22 cellular contexts compared by ENCODE assay signal in the genomic region with DNA sequence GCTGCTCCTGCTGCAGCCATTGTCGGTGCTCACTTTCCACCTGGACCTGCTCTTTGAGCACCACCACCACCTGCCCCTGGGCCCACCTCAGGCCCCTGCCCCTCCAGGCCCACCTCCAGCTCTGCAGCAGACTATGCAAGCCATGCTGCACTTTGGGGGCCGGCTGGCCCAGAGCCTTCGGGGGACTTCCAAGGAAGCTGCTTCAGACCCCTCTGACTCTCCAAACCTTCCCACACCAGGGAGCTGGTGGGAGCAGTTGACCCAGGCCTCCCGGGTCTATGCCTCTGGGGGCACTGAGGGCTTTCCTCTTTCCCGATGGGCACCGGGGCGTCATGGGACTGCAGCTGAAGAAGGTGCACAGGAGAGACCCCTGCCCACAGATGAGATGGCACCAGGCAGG. TPM values are rescaled to one million over a fixed set of nuclear protein-coding genes. Genes with fewer than 3 reads are reported as not detected.
DNase-seq lines count a peak whose midpoint lies in the region; ATAC-seq and TF ChIP-seq lines count a peak whose summit lies in the region.
"Had no signal": no experiment of that assay in that cellular context is flagged by ENCODE, and none has a peak within 500 bp of the region (broad histone marks: within the 10 kb centered on the region; RNA-seq: fewer than 3 reads in every experiment).

No MANE protein-coding gene starts in this region.

- intact Hi-C loops in Caco-2 (cut with micrococcal nuclease; ENCODE audit: unreplicated experiment): loop anchor here (10.0 kb wide), 1 partner anchor 268 kb away; no protein-coding TSS in a partner anchor
- intact Hi-C loops in naive thymus-derived CD4-positive, alpha-beta T cell (cut with micrococcal nuclease): loop anchor here (10.0 kb wide), 2 partner anchors 352 to 588 kb away; a partner anchor contains a TSS

- no peak overlapping the region for H3K27ac Mint-ChIP-seq in Caco-2 (ENCODE audit: unreplicated experiment)
- H3K27ac Mint-ChIP-seq in naive thymus-derived CD4-positive, alpha-beta T cell: peak overlapping the region in 6 of 9 donors; percentile 16 to 87 (median 37)
- H3K27ac Mint-ChIP-seq: activated T-cell treated with anti-CD3 and anti-CD28 coated beads, Interleukin-2, amount 50 U/mL, for 72 hours; dendritic cell treated with granulocyte-macrophage colony-stimulating factor and Interleukin-4, amounts not matched to agents 40 ng/mL and 50 ng/mL, for 4 days had no signal

- peak overlapping the region; percentile 94 for H3K4me3 Mint-ChIP-seq in Caco-2 (ENCODE audit: unreplicated experiment)
- no peak overlapping the region for H3K4me3 Mint-ChIP-seq in naive thymus-derived CD4-positive, alpha-beta T cell

- no peaks in the 10 kb centered on the region for H3K27me3 Mint-ChIP-seq in Caco-2 (ENCODE audit: insufficient read depth, unreplicated experiment)
- no peaks in the 10 kb centered on the region for H3K27me3 Mint-ChIP-seq in naive thymus-derived CD4-positive, alpha-beta T cell
- H3K27me3 Mint-ChIP-seq: activated CD4-positive, alpha-beta memory T cell treated with anti-CD3 and anti-CD28 coated beads for 36 hours; naive thymus-derived CD8-positive, alpha-beta T cell had no signal

- H3K4me1 ChIP-seq in Caco-2 (peaks cover 11% of the 10 kb centered on the region), Loucy (ENCODE audit: insufficient read depth, low read length, poor library complexity, severe bottlenecking) (peaks cover 26% of the 10 kb centered on the region)
- H3K4me1 ChIP-seq in naive thymus-derived CD4-positive, alpha-beta T cell (ENCODE audit: control insufficient read depth in 2 of 2, insufficient read depth in 2 of 2, low read length in 2 of 2): peaks cover 0 to 4% of the 10 kb centered on the region in 2 donors

- CTCF ChIA-PET in Caco-2 (lab: Charles Lee): no interaction called here
- CTCF ChIA-PET in naive thymus-derived CD4-positive, alpha-beta T cell (lab: Charles Lee): interaction anchor here (1.4 kb wide), 1 partner anchor 9 kb away, joined by 4 read pairs; no protein-coding TSS in a partner anchor

- peaks cover 10% of the 10 kb centered on the region for H3K79me2 ChIP-seq in Loucy (ENCODE audit: insufficient read depth, low read length)

- BruUV-seq in Caco-2 (replicated peaks; lab: Mats Ljungman, UMichigan): no TSS peak

- DNase-seq in Caco-2 (no peak), H7 (no peak)
- no peak for DNase-seq in naive thymus-derived CD4-positive, alpha-beta T cell
- DNase-seq: activated CD4-positive, alpha-beta memory T cell treated with anti-CD3 and anti-CD28 coated beads for 36 hours; BE2C; foreskin keratinocyte; hypothalamus; mammary epithelial cell; NCI-H1417; NCI-H526 treated with DMSO at 0.1 percent for 48 hours; stimulated activated CD4-positive, alpha-beta T cell treated with anti-CD3 and anti-CD28 coated beads, Interleukin-4, amount 100 ng/mL, for 4 hours; substantia nigra had no signal

- POLR2A ChIA-PET in Caco-2 (lab: Charles Lee): no interaction called here
- POLR2A ChIA-PET in naive thymus-derived CD4-positive, alpha-beta T cell (lab: Charles Lee): interaction anchor here (0.6 kb wide), 1 partner anchor 291 kb away, joined by 4 read pairs; no protein-coding TSS in a partner anchor

- peaks cover 81% of the 10 kb centered on the region for H3K36me3 Mint-ChIP-seq in Caco-2 (ENCODE audit: insufficient read depth, unreplicated experiment)
- peaks cover 0 to 10% (median 3%) of the 10 kb centered on the region in 5 donors for H3K36me3 Mint-ChIP-seq in naive thymus-derived CD4-positive, alpha-beta T cell

- H3K4me2 ChIP-seq in Loucy (ENCODE audit: low read depth, low read length, poor library complexity, severe bottlenecking): peak overlapping the region; percentile 79
- H3K4me2 ChIP-seq: smooth muscle cell had no signal

- H3K9me3 ChIP-seq in Caco-2 (no peaks in the 10 kb centered on the region), Loucy (ENCODE audit: insufficient read depth, low read depth, low read length) (no peaks in the 10 kb centered on the region)
- H3K9me3 ChIP-seq in naive thymus-derived CD4-positive, alpha-beta T cell (ENCODE audit: control insufficient read depth in 2 of 3, low read length in 3 of 3): no peaks in the 10 kb centered on the region
- H3K9me3 ChIP-seq: BE2C, prostate gland had no signal

- no peaks in the 10 kb centered on the region for H3K9me2 ChIP-seq in Loucy (replicated peaks; ENCODE audit: low read depth, low read length)

- H3K36me3 ChIP-seq in Caco-2 (ENCODE audit: control insufficient read depth, insufficient read depth, low read length): peaks cover 1% of the 10 kb centered on the region; the same call in 1 of the 2 replicates
- peaks cover 13% of the 10 kb centered on the region; the same call in 1 of the 2 replicates for H3K36me3 ChIP-seq in Loucy (ENCODE audit: insufficient read depth, low read length)
- H3K36me3 ChIP-seq in naive thymus-derived CD4-positive, alpha-beta T cell (ENCODE audit: control insufficient read depth in 2 of 3, insufficient read depth in 3 of 3, low read length in 3 of 3): peaks cover 0 to 21% (median 7%) of the 10 kb centered on the region in 3 experiments
- H3K36me3 ChIP-seq in H7 (replicated peaks; ENCODE audit: control insufficient read depth, insufficient read depth, low read length): peaks cover 9% of the 10 kb centered on the region
- H3K36me3 ChIP-seq: prostate gland had no signal

- H3K9me3 Mint-ChIP-seq in Caco-2 (ENCODE audit: unreplicated experiment): no peaks in the 10 kb centered on the region
- H3K9me3 Mint-ChIP-seq in naive thymus-derived CD4-positive, alpha-beta T cell: no peaks in the 10 kb centered on the region
- H3K9me3 Mint-ChIP-seq: activated CD4-positive, alpha-beta memory T cell treated with anti-CD3 and anti-CD28 coated beads for 36 hours; activated T-cell treated with anti-CD3 and anti-CD28 coated beads, Interleukin-2, amount 50 U/mL, for 72 hours; dendritic cell treated with granulocyte-macrophage colony-stimulating factor and Interleukin-4, amounts not matched to agents 40 ng/mL and 50 ng/mL, for 4 days; naive thymus-derived CD8-positive, alpha-beta T cell had no signal

- H3K27me3 ChIP-seq in Caco-2 (replicated peaks; ENCODE audit: control insufficient read depth, insufficient read depth, low read length) (no peaks in the 10 kb centered on the region), Loucy (ENCODE audit: insufficient read depth, low read length, poor library complexity, severe bottlenecking) (no peaks in the 10 kb centered on the region), H7 (ENCODE audit: control insufficient read depth, insufficient read depth, low read length) (peaks cover 8% of the 10 kb centered on the region)
- no peaks in the 10 kb centered on the region for H3K27me3 ChIP-seq in naive thymus-derived CD4-positive, alpha-beta T cell (ENCODE audit: control insufficient read depth in 2 of 2, insufficient read depth in 2 of 2, low read length in 2 of 2)
- H3K27me3 ChIP-seq: BE2C, foreskin keratinocyte had no signal

- no peak for TF ChIP-seq CTCF in Caco-2 (IDR thresholded peaks at IDR 0.05; ENCODE audit: insufficient read depth in 1 of 2, low read depth in 1 of 2, low read length in 1 of 2, severe bottlenecking in 1 of 2, unreplicated experiment in 1 of 2)
- TF ChIP-seq CTCF in Loucy (conservative IDR thresholded peaks at IDR 0.05; ENCODE audit: low read length): no peak

- no peak overlapping the region for H3K27ac ChIP-seq in naive thymus-derived CD4-positive, alpha-beta T cell (ENCODE audit: low read depth, low read length)
- H3K27ac ChIP-seq: epithelial cell of prostate, foreskin keratinocyte, prostate gland had no signal

- 0 out of 2 replicates have a peak, but pooled peaks cover 6% of the 10 kb centered on the region for H3F3A ChIP-seq in Loucy (ENCODE audit: low read depth)

- peaks cover 16% of the 10 kb centered on the region for H3K4me1 Mint-ChIP-seq in Caco-2 (ENCODE audit: low read depth, unreplicated experiment)
- H3K4me1 Mint-ChIP-seq in naive thymus-derived CD4-positive, alpha-beta T cell: peaks cover 8 to 20% (median 13%) of the 10 kb centered on the region in 7 donors

- H3K9ac ChIP-seq in Loucy (ENCODE audit: low read depth, low read length, poor library complexity, severe bottlenecking): peak overlapping the region; percentile 57

- H3K4me3 ChIP-seq in Caco-2 (ENCODE audit: low read depth, low read length) (no peak overlapping the region), Loucy (ENCODE audit: low read length, poor library complexity, severe bottlenecking) (no peak overlapping the region), H7 (ENCODE audit: insufficient read depth, low read depth, low read length) (no peak overlapping the region)
- H3K4me3 ChIP-seq in naive thymus-derived CD4-positive, alpha-beta T cell (ENCODE audit: low read length): no peak overlapping the region
- H3K4me3 ChIP-seq: prostate gland, smooth muscle cell had no signal

- peaks cover 6% of the 10 kb centered on the region for H4K20me1 ChIP-seq in Loucy (ENCODE audit: insufficient read depth, low read length, poor library complexity, severe bottlenecking)

- no peak overlapping the region for H2AFZ ChIP-seq in Loucy (ENCODE audit: low read length)

- no peak for ATAC-seq in naive thymus-derived CD4-positive, alpha-beta T cell
- ATAC-seq in HG03460 (IDR thresholded peaks at IDR 0.05; ENCODE audit: unreplicated experiment): no peak
- ATAC-seq: activated T-cell treated with anti-CD3 and anti-CD28 coated beads, Interleukin-2, amount 50 U/mL, for 72 hours; foreskin keratinocyte; naive thymus-derived CD8-positive, alpha-beta T cell had no signal

RNA-seq across cellular contexts. Expression of a gene that starts 6.0 kb away (rescaled TPM):
- total RNA-seq in Caco-2 (2022): 44.1 and 44.4 TPM in 2 replicates
- total RNA-seq in naive thymus-derived CD4-positive, alpha-beta T cell: 10 to 100 TPM; 14.9 to 26.8 (median 15.7) TPM
- polyA plus RNA-seq in naive thymus-derived CD4-positive, alpha-beta T cell: 1 to 10 TPM; 6.8 to 7.7 TPM
- 85.2 and 93.8 TPM in 2 replicates for total RNA-seq in H7 (2014; rRNA removed; shearing (Covaris generic))

RNA-seq across cellular contexts. Expression of a gene that starts 18.0 kb away (rescaled TPM):
- 228 and 235 TPM in 2 replicates for total RNA-seq in Caco-2 (2022)
- 100 to 1,000 TPM in 1 of 5 experiments, 10 to 100 TPM in 4; 58.5 to 193 (median 79.0) TPM for total RNA-seq in naive thymus-derived CD4-positive, alpha-beta T cell
- 100 to 1,000 TPM in 1 of 2 donors, 10 to 100 TPM in 1; 99.3 to 102 TPM for polyA plus RNA-seq in naive thymus-derived CD4-positive, alpha-beta T cell
- total RNA-seq in H7 (2014; rRNA removed; shearing (Covaris generic)): 309 and 339 TPM in 2 replicates

RNA-seq across cellular contexts. Expression of a gene that starts 25.4 kb away (rescaled TPM):
- total RNA-seq in Caco-2 (2022): not detected in 2 replicates
- not detected for total RNA-seq in naive thymus-derived CD4-positive, alpha-beta T cell
- polyA plus RNA-seq in naive thymus-derived CD4-positive, alpha-beta T cell: under 1 TPM in 1 of 2 donors, not detected in 1; 0.06 TPM
- 1.00 and 2.2 TPM in 2 replicates for total RNA-seq in H7 (2014; rRNA removed; shearing (Covaris generic))
- total RNA-seq: activated CD4-positive, alpha-beta memory T cell treated with anti-CD3 and anti-CD28 coated beads for 36 hours; activated T-cell treated with anti-CD3 and anti-CD28 coated beads, Interleukin-2, amount 50 U/mL, for 72 hours; HT1080; mammary epithelial cell; naive thymus-derived CD8-positive, alpha-beta T cell; prostate gland; smooth muscle cell; T-helper 1 cell treated with Interleukin-12 subunit alpha and Interleukin-12 subunit beta and Interleukin-4 antibody, amounts not matched to agents 30 ng/mL and 1 ng/mL, for 36 hours had no signal
- polyA plus RNA-seq: naive thymus-derived CD8-positive, alpha-beta T cell; smooth muscle cell had no signal

RNA-seq across cellular contexts. Expression of a gene that starts 49.4 kb away (rescaled TPM):
- 8.0 and 8.8 TPM in 2 replicates for total RNA-seq in Caco-2 (2022)
- total RNA-seq in naive thymus-derived CD4-positive, alpha-beta T cell: 1 to 10 TPM; 1.6 to 3.3 (median 2.8) TPM
- polyA plus RNA-seq in naive thymus-derived CD4-positive, alpha-beta T cell: under 1 TPM in 1 of 2 donors, not detected in 1; 0.07 TPM
- total RNA-seq in H7 (2014; rRNA removed; shearing (Covaris generic)): 5.1 and 7.7 TPM in 2 replicates

RNA-seq across cellular contexts. Expression of a gene that starts 53.4 kb away (rescaled TPM):
- 56.8 and 57.5 TPM in 2 replicates for total RNA-seq in Caco-2 (2022)
- total RNA-seq in naive thymus-derived CD4-positive, alpha-beta T cell: 100 to 1,000 TPM in 2 of 5 experiments, 10 to 100 TPM in 3; 72.2 to 137 (median 94.7) TPM
- polyA plus RNA-seq in naive thymus-derived CD4-positive, alpha-beta T cell: 10 to 100 TPM; 16.7 to 31.0 TPM
- total RNA-seq in H7 (2014; rRNA removed; shearing (Covaris generic)): 38.7 and 48.6 TPM in 2 replicates
